13 cellular contexts compared by ENCODE assay signal in the genomic region with DNA sequence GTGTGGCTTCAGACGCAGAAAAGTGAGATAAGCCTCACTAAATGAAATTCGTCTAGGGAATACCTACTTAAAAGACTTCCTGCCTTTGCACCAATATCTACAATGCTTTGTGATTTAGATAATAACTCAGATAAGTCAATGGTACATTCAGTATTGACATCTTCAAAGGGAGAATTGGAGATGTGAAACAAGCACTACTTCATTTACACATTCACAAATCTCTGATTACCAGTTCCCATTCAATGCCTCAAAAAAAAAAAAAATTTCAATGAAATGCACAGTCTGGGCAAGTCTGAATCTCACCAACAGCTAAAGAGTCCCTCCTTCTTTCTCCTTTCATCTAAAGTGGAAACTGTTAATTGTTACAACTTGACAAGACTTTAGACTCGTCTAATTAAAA. TPM values are rescaled to one million over a fixed set of nuclear protein-coding genes. Genes with fewer than 3 reads are reported as not detected.
A peak's percentile ranks its signal among the peaks of the same experiment; 100 is the strongest.
DNase-seq lines count a peak whose midpoint lies in the region; ATAC-seq and TF ChIP-seq lines count a peak whose summit lies in the region.
"Had no signal": no experiment of that assay in that cellular context is flagged by ENCODE, and none has a peak within 500 bp of the region (broad histone marks: within the 10 kb centered on the region; RNA-seq: fewer than 3 reads in every experiment).

No MANE protein-coding gene starts in this region.

- no peaks in the 10 kb centered on the region for H3K9me3 Mint-ChIP-seq in activated T-cell treated with anti-CD3 and anti-CD28 coated beads, Interleukin-2, amount 50 U/mL, for 4 hours
- H3K9me3 Mint-ChIP-seq in activated B cell treated with CpG ODN at 0.5 μM for 24 hours = no peaks in the 10 kb centered on the region

- peaks cover 19% of the 10 kb centered on the region for H3K36me3 Mint-ChIP-seq in activated T-cell treated with anti-CD3 and anti-CD28 coated beads, Interleukin-2, amount 50 U/mL, for 4 hours (ENCODE audit: insufficient read depth)
- H3K36me3 Mint-ChIP-seq in activated B cell treated with CpG ODN at 0.5 μM for 24 hours (ENCODE audit: low read depth) = peaks cover 48% of the 10 kb centered on the region

- CTCF ChIA-PET in activated B cell treated with CpG ODN at 0.5 μM for 24 hours (lab: Charles Lee) = no interaction called here

- H3K9me3 ChIP-seq in iPS-18a (ENCODE audit: control insufficient read depth, low read depth, low read length) (no peaks in the 10 kb centered on the region), stomach (no peaks in the 10 kb centered on the region)
- H3K9me3 ChIP-seq: pancreas had no signal

- no peak for ATAC-seq in activated T-cell treated with anti-CD3 and anti-CD28 coated beads, Interleukin-2, amount 50 U/mL, for 4 hours
- ATAC-seq in activated B cell treated with CpG ODN at 0.5 μM for 24 hours (ENCODE audit: low read depth) (no peak), GM19455 (IDR thresholded peaks at IDR 0.05; ENCODE audit: unreplicated experiment) (no peak)
- ATAC-seq: pancreas had no signal

- no peaks in the 10 kb centered on the region for H3K27me3 ChIP-seq in iPS-18a (ENCODE audit: control insufficient read depth, insufficient read depth, low read length)
- H3K27me3 ChIP-seq in stomach = no peaks in the 10 kb centered on the region
- H3K27me3 ChIP-seq: pancreas had no signal

- intact Hi-C loops in activated B cell treated with CpG ODN at 0.5 μM for 24 hours (cut with micrococcal nuclease) (loop anchor here (2.0 kb wide), 2 partner anchors 21 to 105 kb away; partner anchors contain the start of gene FAM222B), stomach (cut with DNase I; ENCODE audit: low total_unique reads) (no loop called here)

- H3K27ac Mint-ChIP-seq in activated B cell treated with CpG ODN at 0.5 μM for 24 hours = peak overlapping the region; percentile 93

- peak overlapping the region; percentile 73 for H3K4me3 ChIP-seq in iPS-18a (ENCODE audit: low read length)
- peak overlapping the region in 2 of 4 donors; percentile 7 to 98 for H3K4me3 ChIP-seq in stomach

- H3K27ac ChIP-seq in iPS-18a (ENCODE audit: low read length) (no peak overlapping the region), stomach (peak overlapping the region in 4 of 5 donors; percentile 58 to 99 (median 95))

- TF ChIP-seq EP300 in stomach (IDR thresholded peaks at IDR 0.05) = no peak

- DNase-seq in activated T-cell treated with anti-CD3 and anti-CD28 coated beads, Interleukin-2, amount 50 U/mL, for 4 hours = no peak
- no peak for DNase-seq in activated T-cell treated with anti-CD3 and anti-CD28 coated beads, Interleukin-2, amount 50 U/mL, for 48 hours
- no peak for DNase-seq in activated B cell treated with CpG ODN at 0.5 μM for 24 hours
- no peak for DNase-seq in stomach
- no peak for DNase-seq in KG1 (lab: John Stamatoyannopoulos, UW)
- DNase-seq in activated gamma-delta T cell treated with Interleukin-2 at 50 U/mL for 16 hours = no peak
- DNase-seq: activated CD8-positive, alpha-beta memory T cell treated with anti-CD3 and anti-CD28 coated beads, Interleukin-2, amount 50 U/mL, for 48 hours; AML-193; foreskin fibroblast; KBM-7; pancreas had no signal

- H3K4me3 Mint-ChIP-seq in activated T-cell treated with anti-CD3 and anti-CD28 coated beads, Interleukin-2, amount 50 U/mL, for 4 hours = peak overlapping the region; percentile 93
- H3K4me3 Mint-ChIP-seq in activated B cell treated with CpG ODN at 0.5 μM for 24 hours = peak overlapping the region; percentile 96

- peaks cover 57% of the 10 kb centered on the region for H3K4me1 Mint-ChIP-seq in activated T-cell treated with anti-CD3 and anti-CD28 coated beads, Interleukin-2, amount 50 U/mL, for 4 hours (ENCODE audit: low read depth)
- peaks cover 60% of the 10 kb centered on the region for H3K4me1 Mint-ChIP-seq in activated B cell treated with CpG ODN at 0.5 μM for 24 hours

- no peak for TF ChIP-seq CTCF in activated B cell treated with CpG ODN at 0.5 μM for 24 hours (IDR thresholded peaks at IDR 0.05)
- TF ChIP-seq CTCF in stomach (IDR thresholded peaks at IDR 0.05) = no peak

- WGBS in stomach, 5 donors = 15 to 33% (median 19%) methylated on average over 3 of the region's 3 CpGs

- H3K9ac ChIP-seq in iPS-18a (ENCODE audit: low read length) = no peak overlapping the region

- TF ChIP-seq POLR2A in stomach (IDR thresholded peaks at IDR 0.05) = no peak

- H3K27me3 Mint-ChIP-seq in activated T-cell treated with anti-CD3 and anti-CD28 coated beads, Interleukin-2, amount 50 U/mL, for 4 hours (ENCODE audit: low read depth) = no peaks in the 10 kb centered on the region
- H3K27me3 Mint-ChIP-seq in activated B cell treated with CpG ODN at 0.5 μM for 24 hours = no peaks in the 10 kb centered on the region

- peaks cover 13% of the 10 kb centered on the region for H3K4me1 ChIP-seq in iPS-18a (ENCODE audit: control insufficient read depth, low read depth, low read length)
- H3K4me1 ChIP-seq in stomach = peaks cover 48 to 63% (median 55%) of the 10 kb centered on the region in 4 donors

- POLR2A ChIA-PET in activated B cell treated with CpG ODN at 0.5 μM for 24 hours (lab: Charles Lee) = interaction anchor here (0.6 to 3.3 kb wide), 5 partner anchors 9 to 227 kb away, joined by 3 to 45 read pairs (median 5); partner anchors contain the start of gene RPL23A

- peaks cover 20% of the 10 kb centered on the region for H3K36me3 ChIP-seq in iPS-18a (ENCODE audit: control insufficient read depth, low read depth, low read length)
- H3K36me3 ChIP-seq in stomach = peaks cover 6 to 23% (median 12%) of the 10 kb centered on the region in 4 donors
- H3K36me3 ChIP-seq: pancreas had no signal

RNA-seq across cellular contexts. Expression of gene PHF12, which starts 3.7 kb away (rescaled TPM):
- total RNA-seq in activated T-cell treated with anti-CD3 and anti-CD28 coated beads, Interleukin-2, amount 50 U/mL, for 4 hours = 10 to 100 TPM; 45.2 to 48.6 (median 47.8) TPM
- total RNA-seq in activated B cell treated with CpG ODN at 0.5 μM for 24 hours = 89.2 and 96.5 TPM in 2 replicates
- total RNA-seq in stomach = 100 to 1,000 TPM in 1 of 5 donors, 10 to 100 TPM in 4; 23.2 to 206 (median 48.5) TPM
- polyA plus RNA-seq in stomach = 1 to 10 TPM; 8.3 to 9.8 (median 8.6) TPM

RNA-seq across cellular contexts. Expression of gene DHRS13, which starts 44.8 kb away (rescaled TPM):
- total RNA-seq in activated T-cell treated with anti-CD3 and anti-CD28 coated beads, Interleukin-2, amount 50 U/mL, for 4 hours = 10 to 100 TPM; 20.7 to 24.5 (median 21.8) TPM
- total RNA-seq in activated B cell treated with CpG ODN at 0.5 μM for 24 hours = 32.0 and 39.6 TPM in 2 replicates
- 10 to 100 TPM in 2 of 5 donors, 1 to 10 TPM in 2, not detected in 1; 6.4 to 33.5 (median 9.3) TPM for total RNA-seq in stomach
- polyA plus RNA-seq in stomach = 10 to 100 TPM in 1 of 3 donors, 1 to 10 TPM in 2; 4.4 to 13.4 (median 6.0) TPM

RNA-seq across cellular contexts. Expression of gene FLOT2, which starts 50.1 kb away (rescaled TPM):
- total RNA-seq in activated T-cell treated with anti-CD3 and anti-CD28 coated beads, Interleukin-2, amount 50 U/mL, for 4 hours = 10 to 100 TPM; 48.3 to 62.9 (median 59.3) TPM
- total RNA-seq in activated B cell treated with CpG ODN at 0.5 μM for 24 hours (303 and 321 TPM in 2 replicates), stomach (10 to 100 TPM; 19.5 to 80.5 (median 42.4) TPM)
- polyA plus RNA-seq in stomach = 10 to 100 TPM; 32.1 to 43.2 (median 37.0) TPM

RNA-seq across cellular contexts. Expression of gene SEZ6, which starts 58.2 kb away (rescaled TPM):
- not detected for total RNA-seq in activated T-cell treated with anti-CD3 and anti-CD28 coated beads, Interleukin-2, amount 50 U/mL, for 4 hours
- total RNA-seq in activated B cell treated with CpG ODN at 0.5 μM for 24 hours (not detected in 2 replicates), stomach (10 to 100 TPM in 1 of 5 donors, 1 to 10 TPM in 1, under 1 TPM in 2, not detected in 1; under 0.01 to 21.4 (median 1.4) TPM)
- under 1 TPM in 2 of 3 donors, not detected in 1; 0.05 to 0.19 TPM for polyA plus RNA-seq in stomach
